ENCODE assay signal across 14 cellular contexts in the genomic region with DNA sequence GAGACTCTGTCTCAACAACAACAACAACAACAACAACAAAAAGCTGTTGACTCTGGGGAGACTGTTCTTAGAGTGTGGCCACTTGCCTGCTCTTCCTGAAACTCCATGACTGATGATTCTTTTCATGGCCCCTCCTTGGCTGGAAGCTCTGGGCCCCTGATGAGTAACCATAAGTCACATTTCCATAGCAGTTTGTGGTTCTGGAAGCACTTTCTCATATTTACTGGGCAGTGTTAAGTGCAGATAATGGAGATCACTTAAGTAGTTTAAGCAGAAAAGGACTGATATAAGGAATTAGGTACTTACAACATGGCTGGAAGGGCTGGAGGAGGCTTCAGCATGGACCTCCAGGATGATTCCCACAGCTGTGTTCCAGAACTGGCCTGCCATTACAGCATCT.
A peak's percentile ranks its signal among the peaks of the same experiment; 100 is the strongest.
DNase-seq lines count a peak whose midpoint lies in the region; TF ChIP-seq lines count a peak whose summit lies in the region.
"Had no signal": no experiment of that assay in that cellular context is flagged by ENCODE, and none has a peak within 500 bp of the region (broad histone marks: within the 10 kb centered on the region; RNA-seq: fewer than 3 reads in every experiment).

No MANE protein-coding gene starts in this region.

- peak overlapping the region; percentile 22 for H3K27ac ChIP-seq in brain microvascular endothelial cell
- H3K27ac ChIP-seq: upper lobe of right lung had no signal

- in situ Hi-C loops in brain microvascular endothelial cell (cut with HindIII; ENCODE audit: low pct_ligation_motif_present, low sequenced_read_pairs): no loop called here

- no peaks in the 10 kb centered on the region for H3K27me3 ChIP-seq in brain microvascular endothelial cell (replicated peaks)
- H3K27me3 ChIP-seq: upper lobe of right lung had no signal

- DNase-seq in GM03348 (ENCODE audit: low spot score): peak; percentile 74
- DNase-seq in LHCN-M2 (ENCODE audit: low read depth): peak; percentile 87
- DNase-seq in brain microvascular endothelial cell: peak; percentile 73
- DNase-seq in kidney tubule cell (ENCODE audit: low spot score): peak; percentile 88
- DNase-seq in NCI-H2081 (lab: John Stamatoyannopoulos, UW): no peak
- DNase-seq in LoVo (ENCODE audit: low spot score): no peak
- no peak for DNase-seq in C1 segment of cervical spinal cord (lab: John Stamatoyannopoulos, UW)
- no peak for DNase-seq in NCI-H2171 treated with DMSO at 0.1 percent for 48 hours (lab: John Stamatoyannopoulos, UW)
- DNase-seq: caudate nucleus, mesendoderm, NCI-H1092, NCI-H69, occipital lobe, upper lobe of right lung had no signal

- no peak for TF ChIP-seq CTCF in brain microvascular endothelial cell (IDR thresholded peaks at IDR 0.05; ENCODE audit: low read depth, low read length, missing control alignments)

- no peaks in the 10 kb centered on the region for H3K36me3 ChIP-seq in brain microvascular endothelial cell (replicated peaks)
- H3K36me3 ChIP-seq: upper lobe of right lung had no signal

- H3K4me3 ChIP-seq in brain microvascular endothelial cell (ENCODE audit: low read depth, low read length): no peak overlapping the region
- H3K4me3 ChIP-seq: upper lobe of right lung had no signal

Comparison
In these comparisons a context has a peak if more than half of its experiments do, and no peak if none do; other contexts are left out.
1. DNase-seq: peak in GM03348 (single experiment), LHCN-M2 (single experiment), brain microvascular endothelial cell (single experiment) and kidney tubule cell (single experiment); none in NCI-H2081 (0 of 2), LoVo (single experiment), C1 segment of cervical spinal cord (0 of 14) and NCI-H2171 treated with DMSO at 0.1 percent for 48 hours (single experiment).